Comparison of ENCODE assay signal across 2 cellular contexts in the genomic region with DNA sequence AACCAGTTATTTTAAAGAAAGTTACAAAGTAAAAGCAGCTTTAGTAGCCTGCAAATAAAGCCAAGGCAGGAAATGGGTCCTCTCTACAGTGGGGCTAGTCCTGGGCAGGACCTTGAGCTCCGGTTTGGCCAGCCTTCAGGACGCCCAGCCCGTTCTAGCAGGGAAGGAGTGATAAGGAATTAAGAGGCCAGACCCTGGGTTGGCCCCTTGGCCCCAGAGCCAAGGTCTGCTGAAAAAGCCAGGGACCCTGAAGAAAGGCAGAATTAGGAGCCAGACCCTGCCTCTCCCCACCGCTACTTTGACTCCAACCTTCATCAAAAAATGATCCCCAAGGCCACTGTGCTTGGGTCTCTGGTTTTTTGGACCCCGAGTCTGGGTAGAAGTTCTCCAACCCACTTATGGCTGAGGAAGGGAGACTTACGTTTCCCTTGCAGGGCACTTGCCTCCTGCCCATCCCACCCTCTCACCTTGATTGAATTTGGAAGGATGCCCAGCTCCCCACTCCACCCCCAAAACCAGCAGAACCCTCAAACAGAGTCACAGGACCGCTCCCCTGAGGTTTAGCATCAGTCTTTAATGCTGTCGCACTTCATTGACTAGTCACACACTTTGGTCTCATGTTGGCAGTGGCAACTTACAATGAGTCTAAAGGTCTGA.
TF ChIP-seq lines count a peak whose summit lies in the region.

No MANE protein-coding gene starts in this region.

TF ChIP-seq in HCT116, 20 proteins besides CTCF, POLR2A, EP300 and RAD21:
- TF ChIP-seq CEBPB (IDR thresholded peaks at IDR 0.05; ENCODE audit: low read depth) = no peak
- TF ChIP-seq TCF7L2 (IDR thresholded peaks at IDR 0.05; ENCODE audit: borderline replicate concordance, extremely low read depth, insufficient read depth, insufficient read length) = no peak
- no peak; the same call in 1 of the 2 replicates for TF ChIP-seq POLR2AphosphoS5 (IDR thresholded peaks at IDR 0.05; ENCODE audit: low read depth, low read length)
- no peak for TF ChIP-seq YY1 (IDR thresholded peaks at IDR 0.05; ENCODE audit: extremely low read depth, insufficient replicate concordance, low read depth, low read length)
- TF ChIP-seq, protein P1, sequence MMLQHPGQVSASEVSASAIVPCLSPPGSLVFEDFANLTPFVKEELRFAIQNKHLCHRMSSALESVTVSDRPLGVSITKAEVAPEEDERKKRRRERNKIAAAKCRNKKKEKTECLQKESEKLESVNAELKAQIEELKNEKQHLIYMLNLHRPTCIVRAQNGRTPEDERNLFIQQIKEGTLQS (IDR thresholded peaks at IDR 0.05) = no peak
- no peak for TF ChIP-seq CBX3 (IDR thresholded peaks at IDR 0.05; ENCODE audit: low read depth)
- no peak for TF ChIP-seq EZH2phosphoT487 (IDR thresholded peaks at IDR 0.05; ENCODE audit: borderline replicate concordance)
- TF ChIP-seq JUND (IDR thresholded peaks at IDR 0.05) = no peak
- TF ChIP-seq, protein P2, sequence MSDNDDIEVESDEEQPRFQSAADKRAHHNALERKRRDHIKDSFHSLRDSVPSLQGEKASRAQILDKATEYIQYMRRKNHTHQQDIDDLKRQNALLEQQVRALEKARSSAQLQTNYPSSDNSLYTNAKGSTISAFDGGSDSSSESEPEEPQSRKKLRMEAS (IDR thresholded peaks at IDR 0.05) = no peak
- no peak for TF ChIP-seq EGR1 (IDR thresholded peaks at IDR 0.05; ENCODE audit: low read depth)
- no peak for TF ChIP-seq ELF1 (IDR thresholded peaks at IDR 0.05; ENCODE audit: borderline replicate concordance, low read depth)

TF ChIP-seq in K562, 482 proteins besides CTCF, POLR2A, EP300 and RAD21:
- TF ChIP-seq ETV6 (IDR thresholded peaks at IDR 0.05; ENCODE audit: borderline replicate concordance in 1 of 2, low read depth in 2 of 2, low read length in 1 of 2) (peak in 1 of 2 experiments; percentile 38; a peak in 1 of 4 replicates), ETV6 (CRISPR knock-in tag; IDR thresholded peaks at IDR 0.05; ENCODE audit: borderline replicate concordance) (no peak), RNF2 (IDR thresholded peaks at IDR 0.05) (no peak), PML (IDR thresholded peaks at IDR 0.05; ENCODE audit: low read length) (peak; percentile 17; the same call in 1 of the 2 replicates), NFIC (IDR thresholded peaks at IDR 0.05) (peak; percentile 20; the same call in 1 of the 2 replicates), IFI16 (CRISPR knock-in tag; IDR thresholded peaks at IDR 0.05) (no peak), SMAD2 (IDR thresholded peaks at IDR 0.05; ENCODE audit: low read depth, low read length) (no peak), KDM1A (IDR thresholded peaks at IDR 0.05) (no peak), POLR2H (tag; IDR thresholded peaks at IDR 0.05; ENCODE audit: low read depth) (no peak), CCNT2 (IDR thresholded peaks at IDR 0.05; ENCODE audit: borderline replicate concordance, extremely low read depth, insufficient read length, low read depth, low read length) (peak; percentile 40), MCM2 (IDR thresholded peaks at IDR 0.05; ENCODE audit: low read depth) (no peak), CXXC5 (CRISPR knock-in tag; IDR thresholded peaks at IDR 0.05) (peak; percentile 47; the same call in 1 of the 2 replicates), PHF8 (IDR thresholded peaks at IDR 0.05; ENCODE audit: borderline replicate concordance, low read length) (no peak), POLR2G (IDR thresholded peaks at IDR 0.05; ENCODE audit: low read depth, low read length) (no peak), NFXL1 (CRISPR knock-in tag; IDR thresholded peaks at IDR 0.05) (no peak), ZKSCAN8 (CRISPR knock-in tag; IDR thresholded peaks at IDR 0.05) (no peak), ZNF699 (CRISPR knock-in tag; IDR thresholded peaks at IDR 0.05; ENCODE audit: insufficient replicate concordance) (no peak), MTA3 (IDR thresholded peaks at IDR 0.05; ENCODE audit: borderline replicate concordance) (no peak), FOS (IDR thresholded peaks at IDR 0.05; ENCODE audit: extremely low read depth, insufficient read length) (no peak), SMARCA5 (IDR thresholded peaks at IDR 0.05) (no peak), ZBTB17 (CRISPR knock-in tag; IDR thresholded peaks at IDR 0.05) (no peak), SMC3 (conservative IDR thresholded peaks at IDR 0.05; ENCODE audit: insufficient read depth, low read depth, low read length) (no peak), TBP (optimal IDR thresholded peaks at IDR 0.05; ENCODE audit: low read depth, low read length) (no peak), BDP1 (IDR thresholded peaks at IDR 0.05; ENCODE audit: insufficient read depth, insufficient read length) (no peak), ZC3H4 (CRISPR knock-in tag; IDR thresholded peaks at IDR 0.05; ENCODE audit: borderline replicate concordance) (peak; percentile 67; the same call in 1 of the 2 replicates), POLR2AphosphoS2 (IDR thresholded peaks at IDR 0.05; ENCODE audit: low read length) (peak; percentile 29; the same call in 1 of the 2 replicates), POLR2AphosphoS5 (IDR thresholded peaks at IDR 0.05; ENCODE audit: control insufficient read depth, insufficient read depth, low read depth, low read length) (peak; percentile 32), ELF4 (CRISPR knock-in tag; IDR thresholded peaks at IDR 0.05) (no peak), L3MBTL2 (IDR thresholded peaks at IDR 0.05) (no peak)
- TF ChIP-seq, protein P3, sequence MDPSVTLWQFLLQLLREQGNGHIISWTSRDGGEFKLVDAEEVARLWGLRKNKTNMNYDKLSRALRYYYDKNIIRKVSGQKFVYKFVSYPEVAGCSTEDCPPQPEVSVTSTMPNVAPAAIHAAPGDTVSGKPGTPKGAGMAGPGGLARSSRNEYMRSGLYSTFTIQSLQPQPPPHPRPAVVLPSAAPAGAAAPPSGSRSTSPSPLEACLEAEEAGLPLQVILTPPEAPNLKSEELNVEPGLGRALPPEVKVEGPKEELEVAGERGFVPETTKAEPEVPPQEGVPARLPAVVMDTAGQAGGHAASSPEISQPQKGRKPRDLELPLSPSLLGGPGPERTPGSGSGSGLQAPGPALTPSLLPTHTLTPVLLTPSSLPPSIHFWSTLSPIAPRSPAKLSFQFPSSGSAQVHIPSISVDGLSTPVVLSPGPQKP (CRISPR knock-in tag; IDR thresholded peaks at IDR 0.05) = no peak
- TF ChIP-seq, protein P4, sequence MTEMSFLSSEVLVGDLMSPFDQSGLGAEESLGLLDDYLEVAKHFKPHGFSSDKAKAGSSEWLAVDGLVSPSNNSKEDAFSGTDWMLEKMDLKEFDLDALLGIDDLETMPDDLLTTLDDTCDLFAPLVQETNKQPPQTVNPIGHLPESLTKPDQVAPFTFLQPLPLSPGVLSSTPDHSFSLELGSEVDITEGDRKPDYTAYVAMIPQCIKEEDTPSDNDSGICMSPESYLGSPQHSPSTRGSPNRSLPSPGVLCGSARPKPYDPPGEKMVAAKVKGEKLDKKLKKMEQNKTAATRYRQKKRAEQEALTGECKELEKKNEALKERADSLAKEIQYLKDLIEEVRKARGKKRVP (CRISPR knock-in tag; IDR thresholded peaks at IDR 0.05) = no peak
- TF ChIP-seq, protein P5, sequence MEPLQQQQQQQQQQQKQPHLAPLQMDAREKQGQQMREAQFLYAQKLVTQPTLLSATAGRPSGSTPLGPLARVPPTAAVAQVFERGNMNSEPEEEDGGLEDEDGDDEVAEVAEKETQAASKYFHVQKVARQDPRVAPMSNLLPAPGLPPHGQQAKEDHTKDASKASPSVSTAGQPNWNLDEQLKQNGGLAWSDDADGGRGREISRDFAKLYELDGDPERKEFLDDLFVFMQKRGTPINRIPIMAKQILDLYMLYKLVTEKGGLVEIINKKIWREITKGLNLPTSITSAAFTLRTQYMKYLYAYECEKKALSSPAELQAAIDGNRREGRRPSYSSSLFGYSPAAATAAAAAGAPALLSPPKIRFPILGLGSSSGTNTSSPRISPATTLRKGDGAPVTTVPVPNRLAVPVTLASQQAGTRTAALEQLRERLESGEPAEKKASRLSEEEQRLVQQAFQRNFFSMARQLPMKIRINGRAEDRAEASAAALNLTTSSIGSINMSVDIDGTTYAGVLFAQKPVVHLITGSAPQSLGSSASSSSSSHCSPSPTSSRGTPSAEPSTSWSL (CRISPR knock-in tag; IDR thresholded peaks at IDR 0.05; ENCODE audit: borderline replicate concordance) = no peak
- TF ChIP-seq, protein P6, sequence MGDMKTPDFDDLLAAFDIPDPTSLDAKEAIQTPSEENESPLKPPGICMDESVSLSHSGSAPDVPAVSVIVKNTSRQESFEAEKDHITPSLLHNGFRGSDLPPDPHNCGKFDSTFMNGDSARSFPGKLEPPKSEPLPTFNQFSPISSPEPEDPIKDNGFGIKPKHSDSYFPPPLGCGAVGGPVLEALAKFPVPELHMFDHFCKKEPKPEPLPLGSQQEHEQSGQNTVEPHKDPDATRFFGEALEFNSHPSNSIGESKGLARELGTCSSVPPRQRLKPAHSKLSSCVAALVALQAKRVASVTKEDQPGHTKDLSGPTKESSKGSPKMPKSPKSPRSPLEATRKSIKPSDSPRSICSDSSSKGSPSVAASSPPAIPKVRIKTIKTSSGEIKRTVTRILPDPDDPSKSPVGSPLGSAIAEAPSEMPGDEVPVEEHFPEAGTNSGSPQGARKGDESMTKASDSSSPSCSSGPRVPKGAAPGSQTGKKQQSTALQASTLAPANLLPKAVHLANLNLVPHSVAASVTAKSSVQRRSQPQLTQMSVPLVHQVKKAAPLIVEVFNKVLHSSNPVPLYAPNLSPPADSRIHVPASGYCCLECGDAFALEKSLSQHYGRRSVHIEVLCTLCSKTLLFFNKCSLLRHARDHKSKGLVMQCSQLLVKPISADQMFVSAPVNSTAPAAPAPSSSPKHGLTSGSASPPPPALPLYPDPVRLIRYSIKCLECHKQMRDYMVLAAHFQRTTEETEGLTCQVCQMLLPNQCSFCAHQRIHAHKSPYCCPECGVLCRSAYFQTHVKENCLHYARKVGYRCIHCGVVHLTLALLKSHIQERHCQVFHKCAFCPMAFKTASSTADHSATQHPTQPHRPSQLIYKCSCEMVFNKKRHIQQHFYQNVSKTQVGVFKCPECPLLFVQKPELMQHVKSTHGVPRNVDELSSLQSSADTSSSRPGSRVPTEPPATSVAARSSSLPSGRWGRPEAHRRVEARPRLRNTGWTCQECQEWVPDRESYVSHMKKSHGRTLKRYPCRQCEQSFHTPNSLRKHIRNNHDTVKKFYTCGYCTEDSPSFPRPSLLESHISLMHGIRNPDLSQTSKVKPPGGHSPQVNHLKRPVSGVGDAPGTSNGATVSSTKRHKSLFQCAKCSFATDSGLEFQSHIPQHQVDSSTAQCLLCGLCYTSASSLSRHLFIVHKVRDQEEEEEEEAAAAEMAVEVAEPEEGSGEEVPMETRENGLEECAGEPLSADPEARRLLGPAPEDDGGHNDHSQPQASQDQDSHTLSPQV (IDR thresholded peaks at IDR 0.05) = peak; percentile 21; the same call in 1 of the 2 replicates
- TF ChIP-seq, protein P7, sequence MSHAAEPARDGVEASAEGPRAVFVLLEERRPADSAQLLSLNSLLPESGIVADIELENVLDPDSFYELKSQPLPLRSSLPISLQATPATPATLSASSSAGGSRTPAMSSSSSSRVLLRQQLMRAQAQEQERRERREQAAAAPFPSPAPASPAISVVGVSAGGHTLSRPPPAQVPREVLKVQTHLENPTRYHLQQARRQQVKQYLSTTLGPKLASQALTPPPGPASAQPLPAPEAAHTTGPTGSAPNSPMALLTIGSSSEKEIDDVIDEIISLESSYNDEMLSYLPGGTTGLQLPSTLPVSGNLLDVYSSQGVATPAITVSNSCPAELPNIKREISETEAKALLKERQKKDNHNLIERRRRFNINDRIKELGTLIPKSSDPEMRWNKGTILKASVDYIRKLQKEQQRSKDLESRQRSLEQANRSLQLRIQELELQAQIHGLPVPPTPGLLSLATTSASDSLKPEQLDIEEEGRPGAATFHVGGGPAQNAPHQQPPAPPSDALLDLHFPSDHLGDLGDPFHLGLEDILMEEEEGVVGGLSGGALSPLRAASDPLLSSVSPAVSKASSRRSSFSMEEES (CRISPR knock-in tag; IDR thresholded peaks at IDR 0.05) = no peak
- TF ChIP-seq, protein P8, sequence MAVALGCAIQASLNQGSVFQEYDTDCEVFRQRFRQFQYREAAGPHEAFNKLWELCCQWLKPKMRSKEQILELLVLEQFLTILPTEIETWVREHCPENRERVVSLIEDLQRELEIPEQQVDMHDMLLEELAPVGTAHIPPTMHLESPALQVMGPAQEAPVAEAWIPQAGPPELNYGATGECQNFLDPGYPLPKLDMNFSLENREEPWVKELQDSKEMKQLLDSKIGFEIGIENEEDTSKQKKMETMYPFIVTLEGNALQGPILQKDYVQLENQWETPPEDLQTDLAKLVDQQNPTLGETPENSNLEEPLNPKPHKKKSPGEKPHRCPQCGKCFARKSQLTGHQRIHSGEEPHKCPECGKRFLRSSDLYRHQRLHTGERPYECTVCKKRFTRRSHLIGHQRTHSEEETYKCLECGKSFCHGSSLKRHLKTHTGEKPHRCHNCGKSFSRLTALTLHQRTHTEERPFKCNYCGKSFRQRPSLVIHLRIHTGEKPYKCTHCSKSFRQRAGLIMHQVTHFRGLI (CRISPR knock-in tag; IDR thresholded peaks at IDR 0.05) = no peak
